ENCODE assay signal across 19 cellular contexts in the genomic region with DNA sequence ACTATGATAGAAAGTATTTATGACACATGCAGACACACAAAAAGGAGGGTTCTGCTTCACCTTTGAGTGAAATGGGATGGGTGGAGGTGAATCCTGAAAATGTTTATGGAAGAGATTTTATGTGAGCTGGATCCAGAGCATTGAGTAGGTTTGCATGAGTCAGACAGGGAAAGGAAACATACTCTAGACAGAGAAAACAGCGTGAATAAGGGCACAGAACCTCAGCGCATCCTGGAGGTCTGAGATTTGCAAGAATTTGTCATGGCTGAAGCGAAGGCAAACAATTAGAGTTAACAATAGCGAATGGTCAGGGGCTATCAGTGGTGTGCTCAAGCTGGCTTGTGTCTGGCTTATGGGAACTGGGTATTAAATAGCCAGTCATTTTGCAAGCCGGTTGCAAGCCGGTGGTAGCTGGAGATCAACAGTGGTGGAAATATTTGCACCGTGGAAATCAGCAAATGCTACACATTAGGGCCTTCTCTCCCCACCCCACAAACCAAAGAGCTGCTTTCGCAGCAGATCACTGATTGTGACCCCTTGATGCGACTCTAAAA. TPM values are rescaled to one million over a fixed set of nuclear protein-coding genes. Genes with fewer than 3 reads are reported as not detected.
DNase-seq lines count a peak whose midpoint lies in the region; ATAC-seq and TF ChIP-seq lines count a peak whose summit lies in the region.
"Had no signal": no experiment of that assay in that cellular context is flagged by ENCODE, and none has a peak within 500 bp of the region (broad histone marks: within the 10 kb centered on the region; RNA-seq: fewer than 3 reads in every experiment).

No MANE protein-coding gene starts in this region.

- peaks cover 14% of the 10 kb centered on the region for H3K4me1 Mint-ChIP-seq in activated T-cell treated with anti-CD3 and anti-CD28 coated beads, Interleukin-2, amount 50 U/mL, for 72 hours (ENCODE audit: low read depth)

- H3K27me3 ChIP-seq in ovary: no peaks in the 10 kb centered on the region
- H3K27me3 ChIP-seq: ascending aorta had no signal

- no peak for TF ChIP-seq POLR2A in ovary (IDR thresholded peaks at IDR 0.05)

- H3K27me3 Mint-ChIP-seq in activated T-cell treated with anti-CD3 and anti-CD28 coated beads, Interleukin-2, amount 50 U/mL, for 72 hours (ENCODE audit: low read depth): no peaks in the 10 kb centered on the region

- H3K27ac ChIP-seq in mesodermal cell (ENCODE audit: low read depth, low read length, severe bottlenecking) (peak overlapping the region; percentile 11), ovary (no peak overlapping the region)
- H3K27ac ChIP-seq: ascending aorta, prostate gland had no signal

- ATAC-seq in GM18511 (IDR thresholded peaks at IDR 0.05; ENCODE audit: unreplicated experiment): peak; percentile 25
- peak; percentile 38 for ATAC-seq in HG03025 (IDR thresholded peaks at IDR 0.05; ENCODE audit: low FRiP score, unreplicated experiment)
- no peak for ATAC-seq in activated T-cell treated with anti-CD3 and anti-CD28 coated beads, Interleukin-2, amount 50 U/mL, for 72 hours (replicated peaks in 1 of 2)
- ATAC-seq: SK-N-SH treated with all-trans-retinoic acid at 6 μM for 48 hours; stimulated activated naive CD8-positive, alpha-beta T cell treated with anti-CD3 and anti-CD28 coated beads, Interleukin-15, Interleukin-2, amounts not matched to agents 100 U/mL and 50 U/mL, for 24 hours had no signal

- no peak overlapping the region for H3K27ac Mint-ChIP-seq in activated T-cell treated with anti-CD3 and anti-CD28 coated beads, Interleukin-2, amount 50 U/mL, for 72 hours

- TF ChIP-seq CTCF in astrocyte of the spinal cord (IDR thresholded peaks at IDR 0.05; ENCODE audit: low read depth, low read length) (no peak), ovary (IDR thresholded peaks at IDR 0.05) (no peak)

- H3K4me1 ChIP-seq in mesodermal cell (ENCODE audit: control insufficient read depth, insufficient read depth, low read length, poor library complexity, severe bottlenecking): no peaks in the 10 kb centered on the region
- peaks cover 6% of the 10 kb centered on the region for H3K4me1 ChIP-seq in ovary (ENCODE audit: insufficient read depth)
- H3K4me1 ChIP-seq: ascending aorta, prostate gland had no signal

- intact Hi-C loops in ovary (cut with DNase I): no loop called here

- in situ Hi-C loops in astrocyte of the spinal cord (cut with HindIII; ENCODE audit: low sequenced_read_pairs): no loop called here

- no peaks in the 10 kb centered on the region for H3K36me3 Mint-ChIP-seq in activated T-cell treated with anti-CD3 and anti-CD28 coated beads, Interleukin-2, amount 50 U/mL, for 72 hours (ENCODE audit: insufficient read depth in 2 of 2)

- H3K36me3 ChIP-seq in mesodermal cell (ENCODE audit: control insufficient read depth, insufficient read depth, low read length) (no peaks in the 10 kb centered on the region), ovary (no peaks in the 10 kb centered on the region)
- H3K36me3 ChIP-seq: ascending aorta, prostate gland had no signal

- 78 to 79% methylated on average over 5 to 6 of the region's 9 CpGs for WGBS in mesodermal cell (ENCODE audit: insufficient coverage in 2 of 2), 2 experiments
- WGBS in ovary, 3 donors: 92 to 94% (median 93%) methylated on average over 9 of the region's 9 CpGs

- no peak for TF ChIP-seq EP300 in ovary (IDR thresholded peaks at IDR 0.05)

- H3K4me3 ChIP-seq in astrocyte of the spinal cord (ENCODE audit: low read depth, low read length) (no peak overlapping the region), mesodermal cell (ENCODE audit: extremely low read depth, insufficient read depth, low read length, poor library complexity, severe bottlenecking) (no peak overlapping the region), ovary (no peak overlapping the region)
- H3K4me3 ChIP-seq: ascending aorta, lung, prostate gland had no signal

- no peaks in the 10 kb centered on the region for H3K9me3 Mint-ChIP-seq in activated T-cell treated with anti-CD3 and anti-CD28 coated beads, Interleukin-2, amount 50 U/mL, for 72 hours

- no peak overlapping the region for H3K4me3 Mint-ChIP-seq in activated T-cell treated with anti-CD3 and anti-CD28 coated beads, Interleukin-2, amount 50 U/mL, for 72 hours

- H3K9me3 ChIP-seq in mesodermal cell (ENCODE audit: control insufficient read depth, low read length) (no peaks in the 10 kb centered on the region), ovary (no peaks in the 10 kb centered on the region)
- H3K9me3 ChIP-seq: ascending aorta, prostate gland had no signal

- DNase-seq in astrocyte of the spinal cord (ENCODE audit: low read depth, low spot score): peak; percentile 57
- no peak for DNase-seq in ovary
- DNase-seq in NCI-H524 treated with DMSO at 0.1 percent for 48 hours (lab: John Stamatoyannopoulos, UW): no peak
- DNase-seq in pons (ENCODE audit: low spot score): no peak
- no peak for DNase-seq in activated T-cell treated with anti-CD3 and anti-CD28 coated beads, Interleukin-2, amount 50 U/mL, for 72 hours
- DNase-seq: activated CD4-positive, alpha-beta T cell treated with anti-CD3 and anti-CD28 coated beads for 1 hour; activated T-cell treated with anti-CD3 and anti-CD28 coated beads, Interleukin-2, amount 50 U/mL, for 48 hours; DMS79 treated with DMSO at 0.1 percent for 48 hours; NCI-H1092 treated with DMSO at 0.1 percent for 48 hours; NK-92 treated with Interleukin-12 subunit alpha and Interleukin-12 subunit beta, amount 100 ng/mL, for 24 hours; stimulated activated CD4-positive, alpha-beta T cell treated with anti-CD3 and anti-CD28 coated beads, Interleukin-2, amount 100 ng/mL, for 48 hours; stimulated activated naive CD8-positive, alpha-beta T cell treated with anti-CD3 and anti-CD28 coated beads, Interleukin-15, Interleukin-2, amounts not matched to agents 100 U/mL and 50 U/mL, for 24 hours had no signal

RNA-seq across cellular contexts. Expression of gene MAP2K6, which starts 36.4 kb away (rescaled TPM):
- 10.2 TPM for polyA plus RNA-seq in mesodermal cell (2013, experiment 1 of 2)
- 11.8 TPM for polyA plus RNA-seq in mesodermal cell (2013, experiment 2 of 2)
- total RNA-seq in ovary: 1 to 10 TPM; 1.4 to 8.4 (median 3.8) TPM
- 1 to 10 TPM; 1.0 to 3.5 TPM for polyA plus RNA-seq in ovary
- 1 to 10 TPM; 2.2 to 3.5 TPM for total RNA-seq in activated T-cell treated with anti-CD3 and anti-CD28 coated beads, Interleukin-2, amount 50 U/mL, for 72 hours

Comparison
In these comparisons a context has a peak if more than half of its experiments do, and no peak if none do; other contexts are left out.
1. ATAC-seq: peak in GM18511 (single experiment) and HG03025 (single experiment); none in activated T-cell treated with anti-CD3 and anti-CD28 coated beads, Interleukin-2, amount 50 U/mL, for 72 hours (0 of 2).